8 cellular contexts compared by ENCODE assay signal in the genomic region with DNA sequence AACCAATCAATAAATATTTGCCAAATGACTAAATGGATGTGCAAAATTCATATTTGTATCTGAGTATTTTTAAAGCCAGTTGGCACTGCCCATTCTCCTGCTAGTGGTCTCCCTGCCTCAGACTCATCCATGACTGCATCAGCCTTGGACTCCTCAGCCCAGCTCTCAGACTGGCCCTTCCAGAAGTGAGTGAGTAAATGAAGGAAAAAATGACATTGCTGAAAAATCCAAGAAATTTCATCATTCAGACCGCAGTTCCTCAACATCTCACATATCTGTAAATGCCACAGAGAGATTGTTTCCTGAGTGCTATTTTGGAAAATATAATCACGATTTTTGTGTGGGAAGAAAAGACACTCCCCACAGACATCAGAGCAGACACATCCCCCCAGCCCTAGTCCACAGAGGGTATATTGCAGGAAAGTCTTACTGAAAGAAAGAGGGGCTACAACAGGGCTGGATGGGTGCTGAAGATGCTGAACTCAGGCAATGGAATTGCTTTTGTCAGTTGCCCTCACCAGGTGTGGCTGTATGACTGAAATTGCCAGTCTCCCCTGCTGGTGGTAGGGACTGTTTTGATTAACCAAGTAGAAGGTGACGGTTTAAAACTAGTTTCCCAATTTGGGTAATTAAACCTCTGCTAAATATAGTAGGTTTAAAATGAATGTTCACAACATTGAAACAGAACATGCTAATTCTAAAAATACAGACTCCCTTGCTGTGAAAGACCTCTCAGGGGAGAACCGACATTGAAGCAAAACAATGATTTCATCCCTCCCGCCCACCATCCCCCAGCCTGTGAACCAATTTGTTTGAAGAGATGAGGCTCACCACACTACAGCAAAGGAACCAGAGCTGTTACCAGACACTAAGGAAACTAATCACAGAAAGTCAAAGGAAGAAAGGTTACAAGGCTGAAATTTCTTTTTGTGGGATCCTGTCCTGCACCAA.
A peak's percentile ranks its signal among the peaks of the same experiment; 100 is the strongest.
DNase-seq lines count a peak whose midpoint lies in the region; ATAC-seq and TF ChIP-seq lines count a peak whose summit lies in the region.

No MANE protein-coding gene starts in this region.

- no peaks in the 10 kb centered on the region for H3K9me3 ChIP-seq in testis

- POLR2A ChIA-PET in HEK293T (lab: Yijun Ruan, JAX) = no interaction called here

- peaks cover 5% of the 10 kb centered on the region for H3K4me1 ChIP-seq in testis

- CTCF ChIA-PET in HEK293T (lab: Yijun Ruan, JAX) = no interaction called here

- H3K9me3 Mint-ChIP-seq in IgD-negative memory B cell = peaks cover 0 to 1% (median 1%) of the 10 kb centered on the region in 3 donors

- H3K27me3 ChIP-seq in testis = no peaks in the 10 kb centered on the region

- H3K27me3 Mint-ChIP-seq in IgD-negative memory B cell = peaks cover 1% of the 10 kb centered on the region

- no peaks in the 10 kb centered on the region for H3K36me3 ChIP-seq in testis (ENCODE audit: low read depth, missing control alignments)

- DNase-seq in GM12865 (ENCODE audit: low read depth) = peak; percentile 88
- DNase-seq in iPS-NIHi7 (ENCODE audit: extremely low spot score) = peak; percentile 42
- DNase-seq in SIG-M5 treated with dmso at 0.1 percent for 504 hours (lab: John Stamatoyannopoulos, UW; ENCODE audit: unreplicated experiment) = no peak
- DNase-seq in testis = no peak
- no peak for DNase-seq in HEK293T (ENCODE audit: extremely low spot score)

- H3K27ac ChIP-seq in testis = no peak overlapping the region

- WGBS in testis, 2 donors = 64 to 69% methylated on average over 5 of the region's 5 CpGs

- ATAC-seq in GM21723 (IDR thresholded peaks at IDR 0.05; ENCODE audit: unreplicated experiment) (peak; percentile 90), SK-N-SH treated with all-trans-retinoic acid at 6 μM for 48 hours (no peak)

- H3K4me3 ChIP-seq in GM12865 (ENCODE audit: low read depth, low read length) = no peak overlapping the region
- H3K4me3 ChIP-seq in testis = no peak overlapping the region

- TF ChIP-seq POLR2A in testis (IDR thresholded peaks at IDR 0.05) = no peak

- peak overlapping the region in 3 of 4 donors; percentile 34 to 78 (median 73) for H3K4me3 Mint-ChIP-seq in IgD-negative memory B cell

- intact Hi-C loops in testis (cut with DNase I; ENCODE audit: low total_unique reads) = no loop called here

- peaks cover 44 to 52% (median 49%) of the 10 kb centered on the region in 3 donors for H3K4me1 Mint-ChIP-seq in IgD-negative memory B cell

- no peak for TF ChIP-seq CTCF in GM12865 (IDR thresholded peaks at IDR 0.05; ENCODE audit: insufficient read depth, low read depth, low read length, missing control alignments)
- TF ChIP-seq CTCF in testis (IDR thresholded peaks at IDR 0.05) = no peak

- peaks cover 4% of the 10 kb centered on the region for H3K36me3 Mint-ChIP-seq in IgD-negative memory B cell

- H3K27ac Mint-ChIP-seq in IgD-negative memory B cell = peak overlapping the region; percentile 55 to 86 (median 83)

TF ChIP-seq in SK-N-SH treated with all-trans-retinoic acid at 6 μM for 48 hours, 23 proteins besides CTCF, POLR2A, EP300 and RAD21:
- no peak for TF ChIP-seq TCF4 (CRISPR knock-in tag; IDR thresholded peaks at IDR 0.05; ENCODE audit: borderline replicate concordance)
- TF ChIP-seq, protein P1, sequence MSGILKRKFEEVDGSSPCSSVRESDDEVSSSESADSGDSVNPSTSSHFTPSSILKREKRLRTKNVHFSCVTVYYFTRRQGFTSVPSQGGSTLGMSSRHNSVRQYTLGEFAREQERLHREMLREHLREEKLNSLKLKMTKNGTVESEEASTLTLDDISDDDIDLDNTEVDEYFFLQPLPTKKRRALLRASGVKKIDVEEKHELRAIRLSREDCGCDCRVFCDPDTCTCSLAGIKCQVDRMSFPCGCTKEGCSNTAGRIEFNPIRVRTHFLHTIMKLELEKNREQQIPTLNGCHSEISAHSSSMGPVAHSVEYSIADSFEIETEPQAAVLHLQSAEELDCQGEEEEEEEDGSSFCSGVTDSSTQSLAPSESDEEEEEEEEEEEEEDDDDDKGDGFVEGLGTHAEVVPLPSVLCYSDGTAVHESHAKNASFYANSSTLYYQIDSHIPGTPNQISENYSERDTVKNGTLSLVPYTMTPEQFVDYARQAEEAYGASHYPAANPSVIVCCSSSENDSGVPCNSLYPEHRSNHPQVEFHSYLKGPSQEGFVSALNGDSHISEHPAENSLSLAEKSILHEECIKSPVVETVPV (CRISPR knock-in tag; IDR thresholded peaks at IDR 0.05) = no peak

TF ChIP-seq in HEK293T, 16 proteins besides CTCF, POLR2A, EP300 and RAD21:
- TF ChIP-seq TARDBP (IDR thresholded peaks at IDR 0.05) (no peak), L3MBTL2 (conservative IDR thresholded peaks at IDR 0.05) (no peak), FOXA1 (IDR thresholded peaks at IDR 0.05) (no peak), SP1 (IDR thresholded peaks at IDR 0.05) (no peak), CTBP1 (IDR thresholded peaks at IDR 0.05; ENCODE audit: borderline replicate concordance) (no peak), LEF1 (IDR thresholded peaks at IDR 0.05; ENCODE audit: borderline replicate concordance) (no peak), ELF4 (IDR thresholded peaks at IDR 0.05) (no peak), HDGF (IDR thresholded peaks at IDR 0.05; ENCODE audit: borderline replicate concordance) (no peak), FOXK2 (IDR thresholded peaks at IDR 0.05) (no peak), ARNT (IDR thresholded peaks at IDR 0.05) (no peak), BHLHE40 (IDR thresholded peaks at IDR 0.05; ENCODE audit: borderline replicate concordance) (no peak), SUZ12 (IDR thresholded peaks at IDR 0.05) (no peak), FOXM1 (IDR thresholded peaks at IDR 0.05; ENCODE audit: borderline replicate concordance) (no peak), ZNF384 (IDR thresholded peaks at IDR 0.05) (no peak)
- TF ChIP-seq, protein P2, sequence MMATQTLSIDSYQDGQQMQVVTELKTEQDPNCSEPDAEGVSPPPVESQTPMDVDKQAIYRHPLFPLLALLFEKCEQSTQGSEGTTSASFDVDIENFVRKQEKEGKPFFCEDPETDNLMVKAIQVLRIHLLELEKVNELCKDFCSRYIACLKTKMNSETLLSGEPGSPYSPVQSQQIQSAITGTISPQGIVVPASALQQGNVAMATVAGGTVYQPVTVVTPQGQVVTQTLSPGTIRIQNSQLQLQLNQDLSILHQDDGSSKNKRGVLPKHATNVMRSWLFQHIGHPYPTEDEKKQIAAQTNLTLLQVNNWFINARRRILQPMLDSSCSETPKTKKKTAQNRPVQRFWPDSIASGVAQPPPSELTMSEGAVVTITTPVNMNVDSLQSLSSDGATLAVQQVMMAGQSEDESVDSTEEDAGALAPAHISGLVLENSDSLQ (IDR thresholded peaks at IDR 0.05) = no peak

Comparison
In these comparisons a context has a peak if more than half of its experiments do, and no peak if none do; other contexts are left out.
1. DNase-seq: peak in GM12865 (single experiment) and iPS-NIHi7 (single experiment); none in SIG-M5 treated with dmso at 0.1 percent for 504 hours (single experiment), testis (single experiment) and HEK293T (single experiment).